In the genomic region with DNA sequence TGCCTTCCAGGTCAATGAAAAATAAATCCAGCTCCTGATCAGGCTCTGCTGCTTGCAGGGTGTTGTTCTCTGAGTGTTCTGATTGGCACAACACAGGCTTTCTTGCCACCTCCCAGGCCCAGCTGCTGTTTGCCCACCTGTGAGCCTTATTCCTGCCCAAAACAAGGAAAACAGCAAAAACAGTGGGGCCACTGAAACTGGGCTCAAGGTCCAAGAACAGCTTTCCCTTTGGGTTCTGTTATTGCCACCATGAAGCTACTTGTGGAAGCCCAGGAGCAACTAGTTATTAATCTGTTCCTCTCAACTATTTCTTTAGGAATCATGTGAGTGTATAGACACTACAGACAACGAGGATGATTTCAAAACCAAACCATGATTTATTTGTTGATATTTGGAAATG, we compare ENCODE assay signal across 8 cellular contexts.
"Had no signal": no experiment of that assay in that cellular context is flagged by ENCODE, and none has a peak within 500 bp of the region (broad histone marks: within the 10 kb centered on the region; RNA-seq: fewer than 3 reads in every experiment).

No MANE protein-coding gene starts in this region.

- H3K4me2 ChIP-seq: KMS-11 had no signal

- DNase-seq: GM23248, GOT3, H7, KBM-7 had no signal

- H3K27ac ChIP-seq: GM23248, HL-60, KMS-11 had no signal

- H3K4me3 ChIP-seq: GM23248, HAP-1 had no signal

- ATAC-seq: HCT116 had no signal

- H2AFZ ChIP-seq: GM23248 had no signal

- H3K9ac ChIP-seq: GM23248, KMS-11 had no signal

- H3K36me3 ChIP-seq: HAP-1 had no signal

- H3K9me3 ChIP-seq: HAP-1 had no signal
